In the genomic region with DNA sequence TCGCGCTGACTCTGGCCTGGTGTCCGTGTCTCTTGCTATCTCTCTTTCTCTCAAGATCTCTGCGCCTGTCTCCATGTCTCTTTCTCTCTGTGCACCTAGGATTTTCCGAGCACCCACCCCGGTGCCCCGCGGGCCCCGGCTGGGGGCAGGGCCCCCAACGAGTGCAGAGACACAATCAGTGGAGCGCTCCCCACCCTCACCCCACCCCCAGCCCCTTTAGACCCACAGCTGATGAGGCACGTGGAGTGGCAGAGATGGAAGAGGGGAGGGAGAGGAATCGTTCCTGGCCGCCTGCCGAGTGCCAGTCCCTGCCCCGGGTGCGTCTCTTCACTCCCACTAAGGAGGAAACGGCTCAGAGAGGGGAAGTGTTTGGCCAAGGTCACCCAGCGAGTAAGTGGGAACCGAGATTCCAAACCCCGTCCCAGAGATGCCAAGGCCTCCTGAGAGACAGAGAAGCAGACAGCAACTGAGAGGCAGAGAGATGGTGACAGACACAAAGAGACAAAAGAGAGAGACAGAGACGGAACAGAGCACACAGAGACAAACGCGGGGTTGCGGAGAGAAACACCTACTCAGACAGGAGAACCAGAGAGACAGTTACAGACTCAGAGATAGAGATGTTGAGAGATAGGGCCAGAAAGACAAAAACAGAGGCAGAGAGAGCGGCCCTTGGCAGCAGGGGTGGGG, we compare ENCODE assay signal across 8 cellular contexts. TPM values are rescaled to one million over a fixed set of nuclear protein-coding genes. Genes with fewer than 3 reads are reported as not detected.
A peak's percentile ranks its signal among the peaks of the same experiment; 100 is the strongest.
DNase-seq lines count a peak whose midpoint lies in the region; FAIRE-seq and TF ChIP-seq lines count a peak whose summit lies in the region.

No MANE protein-coding gene starts in this region.

- FAIRE-seq in H1 (lab: Jason Lieb, UNC), result no peak

- TF ChIP-seq RAD21 in H1 (IDR thresholded peaks at IDR 0.05 in 1 of 2, conservative IDR thresholded peaks at IDR 0.05 in 1 of 2; ENCODE audit: low read depth in 2 of 2, low read length in 2 of 2), result no peak

- TF ChIP-seq CTCF in Loucy (conservative IDR thresholded peaks at IDR 0.05; ENCODE audit: low read length), result no peak
- no peak for TF ChIP-seq CTCF in WERI-Rb-1 (IDR thresholded peaks at IDR 0.05; ENCODE audit: low read depth, low read length)
- no peak for TF ChIP-seq CTCF in H1 (IDR thresholded peaks at IDR 0.05; ENCODE audit: control extremely low read depth in 1 of 3, insufficient read depth in 1 of 3, low read depth in 1 of 3, low read length in 3 of 3)
- TF ChIP-seq CTCF in suprapubic skin (IDR thresholded peaks at IDR 0.05), result no peak
- no peak for TF ChIP-seq CTCF in GM13976 (IDR thresholded peaks at IDR 0.05; ENCODE audit: borderline replicate concordance, control extremely low read depth, extremely low read depth, insufficient read depth, missing control alignments)

- peak; percentile 47 for TF ChIP-seq POLR2A in GM19193 (IDR thresholded peaks at IDR 0.05; ENCODE audit: extremely low read depth, insufficient read depth, insufficient read length)
- no peak for TF ChIP-seq POLR2A in H1 (IDR thresholded peaks at IDR 0.05; ENCODE audit: control extremely low read depth in 1 of 2, low read depth in 2 of 2, low read length in 2 of 2)
- no peak for TF ChIP-seq POLR2A in suprapubic skin (IDR thresholded peaks at IDR 0.05)

- no peak overlapping the region for H2BK5ac ChIP-seq in H1 (ENCODE audit: low read depth, low read length)
- no peak overlapping the region for H2BK5ac ChIP-seq in mesendoderm (ENCODE audit: low read length)

- peak overlapping the region; percentile 60 for H3K27ac ChIP-seq in WERI-Rb-1
- H3K27ac ChIP-seq in H1 (ENCODE audit: low read depth, low read length), result no peak overlapping the region
- H3K27ac ChIP-seq in mesendoderm (ENCODE audit: low read depth, low read length), result no peak overlapping the region
- H3K27ac ChIP-seq in suprapubic skin, result peak overlapping the region; percentile 96

- H4K8ac ChIP-seq in H1 (ENCODE audit: extremely low read depth, insufficient read depth, low read length) (no peak overlapping the region), mesendoderm (ENCODE audit: low read depth, low read length) (no peak overlapping the region)

- H3K36me3 ChIP-seq in Loucy (ENCODE audit: insufficient read depth, low read length) (no peaks in the 10 kb centered on the region), WERI-Rb-1 (peaks cover 5% of the 10 kb centered on the region), H1 (ENCODE audit: control insufficient read depth in 2 of 4, insufficient read depth in 4 of 4, low read length in 3 of 4) (no peaks in the 10 kb centered on the region), mesendoderm (ENCODE audit: control insufficient read depth, insufficient read depth, low read length) (no peaks in the 10 kb centered on the region), suprapubic skin (peaks cover 6% of the 10 kb centered on the region)

- H3F3A ChIP-seq in Loucy (ENCODE audit: low read depth), result peaks cover 4% of the 10 kb centered on the region; the same call in 1 of the 2 replicates

- H2AFZ ChIP-seq in Loucy (ENCODE audit: low read length) (peak overlapping the region; percentile 82), H1 (ENCODE audit: low read length) (no peak overlapping the region)

- WGBS in H1 (ENCODE audit: extremely low coverage in 1 of 2, insufficient coverage in 1 of 2, insufficient read length in 1 of 2, insufficient replicate concordance in 2 of 2, low coverage in 1 of 2, low lambda C conversion rate in 2 of 2, missing lambda C conversion rate in 1 of 2), 2 experiments, result 1% methylated on average over 10 of the region's 26 CpGs; no CpG with 5 or more reads in 1 of the 2 experiments
- no CpG with 5 or more reads among the region's 26 CpGs for WGBS in mesendoderm (ENCODE audit: extremely low coverage, insufficient coverage, low lambda C conversion rate)
- WGBS in suprapubic skin, result 1% methylated on average over 26 of the region's 26 CpGs

- CTCF ChIA-PET in H1 (lab: Charles Lee; ENCODE audit: partially characterized antibody), result no interaction called here

- H4K5ac ChIP-seq in H1 (ENCODE audit: insufficient read length, low read depth, low read length) (no peak overlapping the region), mesendoderm (ENCODE audit: low read length) (no peak overlapping the region)

- no peaks in the 10 kb centered on the region for H3K27me3 ChIP-seq in Loucy (ENCODE audit: insufficient read depth, low read length, poor library complexity, severe bottlenecking)
- no peaks in the 10 kb centered on the region for H3K27me3 ChIP-seq in WERI-Rb-1 (ENCODE audit: insufficient read depth, low read depth, severe bottlenecking)
- H3K27me3 ChIP-seq in H1 (replicated peaks in 1 of 4; ENCODE audit: control insufficient read depth in 3 of 4, extremely low read depth in 1 of 4, insufficient read depth in 3 of 4, low read length in 3 of 4), result peaks cover 22 to 68% (median 51%) of the 10 kb centered on the region in 4 experiments
- H3K27me3 ChIP-seq in mesendoderm (ENCODE audit: insufficient read depth, low read length, poor library complexity), result peaks cover 3% of the 10 kb centered on the region
- no peaks in the 10 kb centered on the region for H3K27me3 ChIP-seq in suprapubic skin

- H3K18ac ChIP-seq in H1 (ENCODE audit: extremely low read depth, low read length), result peak overlapping the region; percentile 85; the same call in 1 of the 2 replicates
- peak overlapping the region; percentile 95 for H3K18ac ChIP-seq in mesendoderm (ENCODE audit: low read length)

- H3K23ac ChIP-seq in H1 (ENCODE audit: insufficient read length) (no peak overlapping the region), mesendoderm (ENCODE audit: low read length) (no peak overlapping the region)

- no peak overlapping the region for H3K14ac ChIP-seq in H1 (ENCODE audit: insufficient read length)

- no peaks in the 10 kb centered on the region for H3K9me2 ChIP-seq in Loucy (replicated peaks; ENCODE audit: low read depth, low read length)

- peak overlapping the region; percentile 79 for H3K9ac ChIP-seq in Loucy (ENCODE audit: low read depth, low read length, poor library complexity, severe bottlenecking)
- no peak overlapping the region for H3K9ac ChIP-seq in H1 (replicated peaks in 1 of 4; ENCODE audit: extremely low read depth in 1 of 4, low read depth in 3 of 4, low read length in 3 of 4)
- H3K9ac ChIP-seq in mesendoderm (ENCODE audit: low read length), result peak overlapping the region; percentile 55

- H3K9me3 ChIP-seq in Loucy (ENCODE audit: insufficient read depth, low read depth, low read length), result no peaks in the 10 kb centered on the region
- H3K9me3 ChIP-seq in WERI-Rb-1 (ENCODE audit: severe bottlenecking), result no peaks in the 10 kb centered on the region
- H3K9me3 ChIP-seq in H1 (ENCODE audit: insufficient read depth in 2 of 2, low read depth in 1 of 2, low read length in 1 of 2), result no peaks in the 10 kb centered on the region
- H3K9me3 ChIP-seq in suprapubic skin, result no peaks in the 10 kb centered on the region

- no peaks in the 10 kb centered on the region for H3K79me1 ChIP-seq in H1 (ENCODE audit: low read depth, low read length)
- H3K79me1 ChIP-seq in mesendoderm (ENCODE audit: low read length), result no peaks in the 10 kb centered on the region

- H3K4me1 ChIP-seq in Loucy (ENCODE audit: insufficient read depth, low read length, poor library complexity, severe bottlenecking), result peaks cover 27% of the 10 kb centered on the region
- peaks cover 0 to 7% (median 4%) of the 10 kb centered on the region in 4 experiments; a peak in 4 of 7 replicates for H3K4me1 ChIP-seq in H1 (replicated peaks in 1 of 4; ENCODE audit: control insufficient read depth in 3 of 4, insufficient read depth in 4 of 4, low read length in 3 of 4)
- H3K4me1 ChIP-seq in mesendoderm (ENCODE audit: control insufficient read depth, low read depth, low read length), result peaks cover under 1% of the 10 kb centered on the region
- peaks cover 85% of the 10 kb centered on the region for H3K4me1 ChIP-seq in suprapubic skin

- peaks cover 4% of the 10 kb centered on the region for H4K20me1 ChIP-seq in Loucy (ENCODE audit: insufficient read depth, low read length, poor library complexity, severe bottlenecking)
- H4K20me1 ChIP-seq in H1 (replicated peaks in 1 of 2; ENCODE audit: control insufficient read depth in 1 of 2, insufficient read depth in 2 of 2, low read length in 2 of 2), result no peaks in the 10 kb centered on the region

- H3K79me2 ChIP-seq in Loucy (ENCODE audit: insufficient read depth, low read length), result peaks cover 12% of the 10 kb centered on the region; the same call in 1 of the 2 replicates
- no peaks in the 10 kb centered on the region for H3K79me2 ChIP-seq in H1 (ENCODE audit: control insufficient read depth in 1 of 2, insufficient read depth in 2 of 2, low read length in 2 of 2)
- no peaks in the 10 kb centered on the region for H3K79me2 ChIP-seq in mesendoderm (ENCODE audit: control insufficient read depth, insufficient read depth, low read length)

- no peak overlapping the region for H2BK12ac ChIP-seq in H1 (ENCODE audit: low read depth, low read length)

- peaks cover 12% of the 10 kb centered on the region for H3K23me2 ChIP-seq in H1 (ENCODE audit: low read depth, low read length)

- H3K56ac ChIP-seq in H1 (replicated peaks; ENCODE audit: insufficient read length, low read depth, low read length) (no peak overlapping the region), mesendoderm (ENCODE audit: low read length) (peak overlapping the region; percentile 95)

- no peak overlapping the region for H2BK120ac ChIP-seq in H1 (replicated peaks; ENCODE audit: low read depth, low read length)
- no peak overlapping the region for H2BK120ac ChIP-seq in mesendoderm (ENCODE audit: low read depth, low read length)

- POLR2A ChIA-PET in H1 (lab: Charles Lee; ENCODE audit: partially characterized antibody), result no interaction called here

- H2BK15ac ChIP-seq in H1 (ENCODE audit: low read length) (no peak overlapping the region), mesendoderm (replicated peaks; ENCODE audit: low read depth) (no peak overlapping the region)

- H3K4me3 ChIP-seq in Loucy (ENCODE audit: low read length, poor library complexity, severe bottlenecking) (peak overlapping the region; percentile 80), WERI-Rb-1 (ENCODE audit: low read depth, low read length) (peak overlapping the region; percentile 66), H1 (ENCODE audit: extremely low read depth in 1 of 4, insufficient read depth in 2 of 4, low read depth in 3 of 4, low read length in 4 of 4) (peak overlapping the region; percentile 43 to 65 (median 52)), mesendoderm (ENCODE audit: low read length) (peak overlapping the region; percentile 71), suprapubic skin (peak overlapping the region; percentile 70)

- H4K91ac ChIP-seq in H1 (replicated peaks; ENCODE audit: insufficient read length, low read length), result no peak overlapping the region

- TF ChIP-seq EP300 in H1 (IDR thresholded peaks at IDR 0.05; ENCODE audit: borderline replicate concordance in 1 of 2, low read depth in 2 of 2, low read length in 2 of 2) (no peak), suprapubic skin (IDR thresholded peaks at IDR 0.05) (no peak)

- H2BK20ac ChIP-seq in H1 (ENCODE audit: low read length), result no peak overlapping the region

- H3K4me2 ChIP-seq in Loucy (ENCODE audit: low read depth, low read length, poor library complexity, severe bottlenecking), result peak overlapping the region; percentile 96
- peak overlapping the region; percentile 96 for H3K4me2 ChIP-seq in H1 (ENCODE audit: insufficient read depth in 1 of 2, low read depth in 2 of 2, low read length in 2 of 2)
- H3K4me2 ChIP-seq in mesendoderm (ENCODE audit: low read length), result peak overlapping the region; percentile 95

- no peak overlapping the region for H2AK5ac ChIP-seq in H1 (ENCODE audit: low read depth, low read length)
- no peak overlapping the region for H2AK5ac ChIP-seq in mesendoderm (ENCODE audit: low read length)

- peak; percentile 60 for DNase-seq in AG08396 (ENCODE audit: low spot score)
- DNase-seq in WERI-Rb-1, result no peak
- DNase-seq in H1 (ENCODE audit: low read depth in 1 of 2, low spot score in 2 of 2), result peak in 1 of 2 experiments; percentile 59
- DNase-seq in mesendoderm, result peak; percentile 79
- DNase-seq in suprapubic skin (ENCODE audit: low spot score in 2 of 2), result peak; percentile 88 to 89
- no peak for DNase-seq in GM13976 (ENCODE audit: low spot score)

- H3K4ac ChIP-seq in H1 (replicated peaks; ENCODE audit: insufficient read length, low read depth, low read length) (peak overlapping the region; percentile 15), mesendoderm (ENCODE audit: low read depth, low read length) (no peak overlapping the region)

- in situ Hi-C loops in GM13976 (cut with MboI; ENCODE audit: low sequenced_read_pairs, unreplicated experiment), result no loop called here

RNA-seq across cellular contexts. Expression of gene BCL3, which starts 0.6 kb away (rescaled TPM):
- total RNA-seq in H1 (2021; fragmentation: NEBNext Ultra II Directional; extraction: Animal tissue kit (Norgen Biotek cat#: 25700)), result 1.7 and 2.4 TPM in 2 replicates
- polyA plus RNA-seq in H1 (2011; rRNA removed), result 0.88 and 3.0 TPM in 2 replicates
- 1.5 TPM for polyA plus RNA-seq in H1 (2011; cell fraction: cytosol; rRNA removed)
- 2.2 TPM for polyA plus RNA-seq in H1 (2011; cell fraction: nucleus; rRNA removed)
- polyA plus RNA-seq in H1 (2012, experiment 1 of 2), result 1.7 to 3.7 TPM (median 2.5 TPM) in 4 replicates
- polyA plus RNA-seq in H1 (2012, experiment 2 of 2), result 2.0 TPM
- 2.5 TPM for polyA plus RNA-seq in H1 (2013, experiment 1 of 2)
- polyA plus RNA-seq in H1 (2013, experiment 2 of 2), result 3.0 TPM
- 0.24 and 0.28 TPM in 2 replicates for polyA minus RNA-seq in H1 (2011; rRNA and poly(A)+ RNA removed)
- polyA minus RNA-seq in H1 (2011; cell fraction: cytosol; rRNA and poly(A)+ RNA removed), result 2.6 TPM
- polyA minus RNA-seq in H1 (2011; cell fraction: nucleus; rRNA and poly(A)+ RNA removed), result 1.2 TPM
- polyA plus RNA-seq in mesendoderm (2013, experiment 1 of 2), result 1.8 TPM
- polyA plus RNA-seq in mesendoderm (2013, experiment 2 of 2), result 1.7 TPM
- total RNA-seq in suprapubic skin, result 10 to 100 TPM; 13.9 to 29.1 (median 17.9) TPM

RNA-seq across cellular contexts. Expression of gene CBLC, which starts 29.8 kb away (rescaled TPM):
- total RNA-seq in H1 (2021; fragmentation: NEBNext Ultra II Directional; extraction: Animal tissue kit (Norgen Biotek cat#: 25700)), result 17.4 and 19.2 TPM in 2 replicates
- polyA plus RNA-seq in H1 (2011; rRNA removed), result 35.7 and 53.4 TPM in 2 replicates
- 29.6 TPM for polyA plus RNA-seq in H1 (2011; cell fraction: cytosol; rRNA removed)
- polyA plus RNA-seq in H1 (2011; cell fraction: nucleus; rRNA removed), result 73.8 TPM
- 10.4 to 27.8 TPM (median 20.4 TPM) in 4 replicates for polyA plus RNA-seq in H1 (2012, experiment 1 of 2)
- polyA plus RNA-seq in H1 (2012, experiment 2 of 2), result 14.5 TPM
- polyA plus RNA-seq in H1 (2013, experiment 1 of 2), result 15.0 TPM
- 13.7 TPM for polyA plus RNA-seq in H1 (2013, experiment 2 of 2)
- 20.2 and 26.7 TPM in 2 replicates for polyA minus RNA-seq in H1 (2011; rRNA and poly(A)+ RNA removed)
- polyA minus RNA-seq in H1 (2011; cell fraction: cytosol; rRNA and poly(A)+ RNA removed), result 23.1 TPM
- 37.0 TPM for polyA minus RNA-seq in H1 (2011; cell fraction: nucleus; rRNA and poly(A)+ RNA removed)
- polyA plus RNA-seq in mesendoderm (2013, experiment 1 of 2), result 4.6 TPM
- polyA plus RNA-seq in mesendoderm (2013, experiment 2 of 2), result 5.2 TPM
- total RNA-seq in suprapubic skin, result 10 to 100 TPM; 60.4 to 94.4 (median 65.7) TPM

RNA-seq across cellular contexts. Expression of gene CEACAM16, which starts 48.9 kb away (rescaled TPM):
- not detected in 2 replicates for total RNA-seq in H1 (2021; fragmentation: NEBNext Ultra II Directional; extraction: Animal tissue kit (Norgen Biotek cat#: 25700))
- not detected in 2 replicates for polyA plus RNA-seq in H1 (2011; rRNA removed)
- polyA plus RNA-seq in H1 (2011; cell fraction: cytosol; rRNA removed), result not detected
- not detected for polyA plus RNA-seq in H1 (2011; cell fraction: nucleus; rRNA removed)
- not detected in 4 replicates for polyA plus RNA-seq in H1 (2012, experiment 1 of 2)
- polyA plus RNA-seq in H1 (2012, experiment 2 of 2), result not detected
- not detected for polyA plus RNA-seq in H1 (2013, experiment 1 of 2)
- polyA plus RNA-seq in H1 (2013, experiment 2 of 2), result not detected
- not detected in 2 replicates for polyA minus RNA-seq in H1 (2011; rRNA and poly(A)+ RNA removed)
- polyA minus RNA-seq in H1 (2011; cell fraction: cytosol; rRNA and poly(A)+ RNA removed), result not detected
- not detected for polyA minus RNA-seq in H1 (2011; cell fraction: nucleus; rRNA and poly(A)+ RNA removed)
- not detected for polyA plus RNA-seq in mesendoderm (2013, experiment 1 of 2)
- polyA plus RNA-seq in mesendoderm (2013, experiment 2 of 2), result not detected
- not detected for total RNA-seq in suprapubic skin

Comparison
In these comparisons a context has a peak if more than half of its experiments do, and no peak if none do; other contexts are left out.
1. DNase-seq: peak in AG08396 (single experiment), mesendoderm (single experiment) and suprapubic skin (2 of 2); none in WERI-Rb-1 (single experiment) and GM13976 (single experiment).
2. H3K9ac ChIP-seq: peak in Loucy (single experiment) and mesendoderm (single experiment); none in H1 (0 of 4).
3. H3K27ac ChIP-seq: peak in WERI-Rb-1 (single experiment) and suprapubic skin (single experiment); none in H1 (single experiment) and mesendoderm (single experiment).
4. Peak in every context shown above with its lines, with median percentiles within 50 percentile points of each other: H3K4me2 ChIP-seq and H3K4me3 ChIP-seq.